Comparison of ENCODE assay signal across 28 cellular contexts in the genomic region with DNA sequence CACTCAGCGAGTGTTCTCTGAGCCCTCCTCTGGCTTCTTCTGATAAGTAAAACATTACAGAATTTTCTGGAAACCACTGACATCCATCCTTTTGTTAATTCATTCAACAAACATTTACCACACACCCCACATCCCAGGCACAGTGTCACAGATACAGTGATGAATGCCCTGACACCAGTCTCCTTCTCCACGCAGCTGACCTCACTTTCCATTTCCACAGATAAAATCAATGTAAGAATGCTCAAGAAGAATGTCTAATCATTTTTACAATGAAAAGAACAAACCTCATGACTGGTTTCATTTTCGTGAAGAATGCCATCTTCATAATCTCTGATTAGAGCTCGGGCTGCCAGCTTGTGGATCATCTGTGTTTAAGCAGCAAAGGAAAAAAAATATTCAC.
"Had no signal": no experiment of that assay in that cellular context is flagged by ENCODE, and none has a peak within 500 bp of the region (broad histone marks: within the 10 kb centered on the region; RNA-seq: fewer than 3 reads in every experiment).

No MANE protein-coding gene starts in this region.

- H3K27ac ChIP-seq: left lung, lower lobe of right lung, neural progenitor cell, neutrophil, ovary, right atrium auricular region, right lobe of liver, tibial nerve, uterus had no signal

- DNase-seq: hypothalamus; immature natural killer cell; kidney; left colon; left lung; lower lobe of right lung; mammary epithelial cell; mesenchymal stem cell; naive thymus-derived CD8-positive, alpha-beta T cell; occipital lobe; ovary; right lobe of liver; stimulated activated CD4-positive, alpha-beta T cell treated with anti-CD3 and anti-CD28 coated beads, Interleukin-1b, Interleukin-23, amount 100 ng/mL, for 48 hours; stimulated activated CD4-positive, alpha-beta T cell treated with anti-CD3 and anti-CD28 coated beads, Interleukin-2, amount 100 ng/mL, for 48 hours; stimulated activated CD4-positive, alpha-beta T cell treated with anti-CD3 and anti-CD28 coated beads, Interleukin-4, amount 100 ng/mL, for 4 hours; stimulated activated naive B cell treated with anti-CD40 and anti-IgM and Interleukin-4, amounts not matched to agents 10 μg/mL and 1 μg/mL and 100 μg/mL, for 72 hours; stimulated activated naive CD8-positive, alpha-beta T cell treated with anti-CD3 and anti-CD28 coated beads, Interleukin-15, Interleukin-2, amounts not matched to agents 100 U/mL and 50 U/mL, for 24 hours; substantia nigra; uterus had no signal

- H3K9me3 ChIP-seq: left lung, lower lobe of right lung, neutrophil, ovary, right atrium auricular region, right lobe of liver, tibial nerve, uterus had no signal

- H3K9ac ChIP-seq: neural progenitor cell had no signal

- H3K4me3 Mint-ChIP-seq: immature natural killer cell; naive thymus-derived CD8-positive, alpha-beta T cell; nephron; neural progenitor cell; stimulated activated naive B cell treated with anti-CD40 and anti-IgM and Interleukin-4, amounts not matched to agents 10 μg/mL and 1 μg/mL and 100 μg/mL, for 72 hours; type B pancreatic cell had no signal

- H3K9me3 Mint-ChIP-seq: immature natural killer cell; naive thymus-derived CD8-positive, alpha-beta T cell; neural progenitor cell; stimulated activated naive B cell treated with anti-CD40 and anti-IgM and Interleukin-4, amounts not matched to agents 10 μg/mL and 1 μg/mL and 100 μg/mL, for 72 hours; type B pancreatic cell had no signal

- H2AFZ ChIP-seq: neural progenitor cell had no signal

- H3K4me1 ChIP-seq: left lung, lower lobe of right lung, neural progenitor cell, right atrium auricular region, right lobe of liver, tibial nerve, uterus had no signal

- H3K27ac Mint-ChIP-seq: nephron; neural progenitor cell; progenitor cell of endocrine pancreas; stimulated activated naive B cell treated with anti-CD40 and anti-IgM and Interleukin-4, amounts not matched to agents 10 μg/mL and 1 μg/mL and 100 μg/mL, for 72 hours; type B pancreatic cell had no signal

- H3K4me1 Mint-ChIP-seq: immature natural killer cell; naive thymus-derived CD8-positive, alpha-beta T cell; nephron; stimulated activated naive B cell treated with anti-CD40 and anti-IgM and Interleukin-4, amounts not matched to agents 10 μg/mL and 1 μg/mL and 100 μg/mL, for 72 hours had no signal

- H3K4me2 ChIP-seq: neural progenitor cell, smooth muscle cell had no signal

- H3K4me3 ChIP-seq: left lung, lower lobe of right lung, neural progenitor cell, ovary, right atrium auricular region, right lobe of liver, smooth muscle cell, tibial nerve, uterus had no signal

- H3K36me3 ChIP-seq: ovary, uterus had no signal

- FAIRE-seq: islet of Langerhans, kidney had no signal

- H3K27me3 Mint-ChIP-seq: naive thymus-derived CD8-positive, alpha-beta T cell; progenitor cell of endocrine pancreas; stimulated activated naive B cell treated with anti-CD40 and anti-IgM and Interleukin-4, amounts not matched to agents 10 μg/mL and 1 μg/mL and 100 μg/mL, for 72 hours; type B pancreatic cell had no signal

- H3K27me3 ChIP-seq: left lung, neural progenitor cell, neutrophil, ovary, right atrium auricular region, right lobe of liver, tibial nerve, uterus had no signal

- ATAC-seq: left colon; left lung; lower lobe of right lung; naive thymus-derived CD8-positive, alpha-beta T cell; right lobe of liver; stimulated activated naive B cell treated with anti-CD40 and anti-IgM and Interleukin-4, amounts not matched to agents 10 μg/mL and 1 μg/mL and 100 μg/mL, for 72 hours; stimulated activated naive CD8-positive, alpha-beta T cell treated with anti-CD3 and anti-CD28 coated beads, Interleukin-15, Interleukin-2, amounts not matched to agents 100 U/mL and 50 U/mL, for 24 hours had no signal
